ENCODE assay signal across 39 cellular contexts in the genomic region with DNA sequence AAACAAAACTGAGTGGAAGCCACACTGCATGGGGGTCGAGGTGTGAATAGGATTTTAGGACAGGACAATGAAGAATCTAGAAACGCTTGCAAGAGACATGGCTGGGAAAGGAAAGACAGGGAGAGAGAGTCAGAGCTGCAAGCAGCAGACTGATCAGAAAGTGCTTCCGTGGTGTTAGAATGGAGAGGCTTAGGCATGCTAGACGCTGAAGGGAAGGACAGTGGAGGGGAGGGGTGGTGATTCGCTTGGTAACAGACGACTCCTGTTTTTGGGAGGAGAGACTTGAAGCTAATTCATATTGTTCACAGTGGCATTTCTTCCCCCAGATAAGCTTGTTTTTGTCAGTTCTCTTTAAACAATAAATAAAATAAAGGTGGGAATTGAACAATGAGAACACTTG.
"Had no signal": no experiment of that assay in that cellular context is flagged by ENCODE, and none has a peak within 500 bp of the region (broad histone marks: within the 10 kb centered on the region; RNA-seq: fewer than 3 reads in every experiment).

No MANE protein-coding gene starts in this region.

- H3K36me3 ChIP-seq: adrenal gland, Peyer's patch, SJSA1 had no signal

- DNase-seq: activated B cell treated with CpG ODN at 0.5 μM for 24 hours; activated CD4-positive, alpha-beta memory T cell treated with anti-CD3 and anti-CD28 coated beads for 36 hours; activated CD4-positive, alpha-beta T cell treated with anti-CD3 and anti-CD28 coated beads for 4 hours; activated CD4-positive, alpha-beta T cell treated with anti-CD3 and anti-CD28 coated beads, Interleukin-2, amount 50 U/mL, for 1 hour; activated CD4-positive, CD25-positive, alpha-beta regulatory T cell treated with anti-CD3 and anti-CD28 coated beads, Interleukin-2, amount 50 U/mL, for 72 hours; activated CD8-positive, alpha-beta memory T cell treated with anti-CD3 and anti-CD28 coated beads, Interleukin-2, amount 50 U/mL, for 4 hours; activated gamma-delta T cell treated with Interleukin-2 at 50 U/mL for 16 hours; activated naive CD4-positive, alpha-beta T cell treated with anti-CD3 and anti-CD28 coated beads for 36 hours; activated T-cell treated with anti-CD3 and anti-CD28 coated beads for 4 hours; activated T-cell treated with anti-CD3 and anti-CD28 coated beads, Interleukin-2, amount 50 U/mL, for 4 hours; adrenal gland; body of pancreas; caudate nucleus; cerebellar nuclear complex; Kasumi-1; KG1; MM.1S; MV-4-11; NCI-H1092; NCI-H1417; NCI-H146; NCI-H187 treated with DMSO at 0.1 percent for 48 hours; NCI-H2081; NCI-H446; NCI-H510A treated with DMSO at 0.1 percent for 48 hours; NCI-H526 treated with DMSO at 0.1 percent for 48 hours; NCI-H774; Peyer's patch; RPMI8226; SHP77 treated with DMSO at 0.1 percent for 48 hours; SK-N-SH had no signal

- H3K27me3 ChIP-seq: body of pancreas, Peyer's patch, SJSA1 had no signal

- H3K9ac ChIP-seq: SK-N-SH had no signal

- H3K4me3 ChIP-seq: adrenal gland, body of pancreas, Peyer's patch, SJSA1 had no signal

- H3K4me1 ChIP-seq: adrenal gland, body of pancreas, Peyer's patch had no signal

- H3K4me3 Mint-ChIP-seq: activated B cell treated with CpG ODN at 0.5 μM for 24 hours; activated CD4-positive, alpha-beta memory T cell treated with anti-CD3 and anti-CD28 coated beads for 36 hours; activated naive CD4-positive, alpha-beta T cell treated with anti-CD3 and anti-CD28 coated beads for 36 hours; activated T-cell treated with anti-CD3 and anti-CD28 coated beads, Interleukin-2, amount 50 U/mL, for 4 hours; activated T-helper 1 cell treated with anti-CD3 and anti-CD28 coated beads, Interleukin-12 subunit alpha, Interleukin-12 subunit beta, Interleukin-2, Interleukin-4 antibody, amounts not matched to agents 30 ng/mL and 10 ng/mL and 1 ng/mL, durations not matched to agents 14 hours and 24 hours and 36 hours; T-helper 1 cell treated with Interleukin-12 subunit alpha and Interleukin-12 subunit beta and Interleukin-4 antibody, amounts not matched to agents 30 μg/mL and 1 μg/mL, for 36 hours; T-helper 2 cell treated with Interferon-gamma antibody and Interleukin-4, amounts not matched to agents 5 μg/mL and 100 μg/mL, for 36 hours had no signal

- FAIRE-seq: astrocyte, bronchial epithelial cell, TTC549 had no signal

- H3K4me1 Mint-ChIP-seq: activated B cell treated with CpG ODN at 0.5 μM for 24 hours had no signal

- H3K27ac ChIP-seq: adrenal gland, body of pancreas, Peyer's patch, SJSA1 had no signal

- H3K9me3 ChIP-seq: adrenal gland, body of pancreas, Peyer's patch, SJSA1, SK-N-SH had no signal

- H3K36me3 Mint-ChIP-seq: activated CD4-positive, alpha-beta memory T cell treated with anti-CD3 and anti-CD28 coated beads for 36 hours had no signal

- H3K4me2 ChIP-seq: SK-N-SH had no signal

- H3K9me3 Mint-ChIP-seq: activated CD4-positive, alpha-beta memory T cell treated with anti-CD3 and anti-CD28 coated beads for 36 hours; activated T-cell treated with anti-CD3 and anti-CD28 coated beads, Interleukin-2, amount 50 U/mL, for 4 hours; activated T-helper 1 cell treated with anti-CD3 and anti-CD28 coated beads, Interleukin-12 subunit alpha, Interleukin-12 subunit beta, Interleukin-2, Interleukin-4 antibody, amounts not matched to agents 30 ng/mL and 10 ng/mL and 1 ng/mL, durations not matched to agents 14 hours and 24 hours and 36 hours; T-helper 1 cell treated with Interleukin-12 subunit alpha and Interleukin-12 subunit beta and Interleukin-4 antibody, amounts not matched to agents 30 μg/mL and 1 μg/mL, for 36 hours; T-helper 2 cell treated with Interferon-gamma antibody and Interleukin-4, amounts not matched to agents 5 μg/mL and 100 μg/mL, for 36 hours had no signal

- H3K27ac Mint-ChIP-seq: activated B cell treated with CpG ODN at 0.5 μM for 24 hours; activated CD4-positive, alpha-beta memory T cell treated with anti-CD3 and anti-CD28 coated beads for 36 hours; activated naive CD4-positive, alpha-beta T cell treated with anti-CD3 and anti-CD28 coated beads for 36 hours; activated naive CD4-positive, alpha-beta T cell treated with anti-CD3 and anti-CD28 coated beads, Interleukin-2, amount 50 U/mL, for 72 hours; activated T-helper 1 cell treated with anti-CD3 and anti-CD28 coated beads, Interleukin-12 subunit alpha, Interleukin-12 subunit beta, Interleukin-2, Interleukin-4 antibody, amounts not matched to agents 30 ng/mL and 10 ng/mL and 1 ng/mL, durations not matched to agents 14 hours and 24 hours and 36 hours; T-helper 1 cell treated with Interleukin-12 subunit alpha and Interleukin-12 subunit beta and Interleukin-4 antibody, amounts not matched to agents 30 μg/mL and 1 μg/mL, for 36 hours; T-helper 2 cell treated with Interferon-gamma antibody and Interleukin-4, amounts not matched to agents 5 μg/mL and 100 μg/mL, for 36 hours had no signal

- ATAC-seq: activated naive CD4-positive, alpha-beta T cell treated with anti-CD3 and anti-CD28 coated beads, Interleukin-2, amount 50 U/mL, for 72 hours; activated T-cell treated with anti-CD3 and anti-CD28 coated beads, Interleukin-2, amount 50 U/mL, for 4 hours; body of pancreas had no signal
